Comparison of ENCODE assay signal across 8 cellular contexts in the genomic region with DNA sequence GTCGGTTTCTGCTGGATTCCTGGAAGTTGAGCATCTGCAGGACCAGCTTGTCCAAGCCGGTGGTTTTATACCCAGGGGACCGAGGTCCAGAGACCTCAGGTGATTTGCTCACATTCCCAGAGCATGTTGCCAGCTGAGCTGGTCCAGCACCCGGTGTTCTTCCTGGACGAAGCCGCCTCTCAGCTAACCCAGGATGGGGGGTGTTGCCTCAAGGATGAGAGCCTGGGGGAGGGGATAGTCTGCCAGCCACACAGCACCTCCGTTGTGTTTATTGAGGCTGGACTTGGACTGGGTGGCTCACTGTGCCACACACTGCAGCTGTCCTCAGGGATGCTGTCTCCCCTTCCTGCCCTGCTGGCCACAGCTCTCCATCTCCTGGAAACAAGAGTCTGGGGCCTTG. TPM values are rescaled to one million over a fixed set of nuclear protein-coding genes. Genes with fewer than 3 reads are reported as not detected.
DNase-seq lines count a peak whose midpoint lies in the region; ATAC-seq, FAIRE-seq and TF ChIP-seq lines count a peak whose summit lies in the region.

No MANE protein-coding gene starts in this region.

- no peak overlapping the region for H2AFZ ChIP-seq in ACC112 (ENCODE audit: low read length, unreplicated experiment)

- no peak overlapping the region for H3K27ac Mint-ChIP-seq in activated B cell treated with CpG ODN at 0.5 μM for 24 hours
- no peak overlapping the region for H3K27ac Mint-ChIP-seq in immature natural killer cell

- H3K79me2 ChIP-seq in ACC112 (ENCODE audit: control insufficient read depth, insufficient read depth, low read length, unreplicated experiment): peaks cover 52% of the 10 kb centered on the region

- no peak for FAIRE-seq in RCC 7860 (lab: Jason Lieb, UNC)

- H3K36me3 Mint-ChIP-seq in activated B cell treated with CpG ODN at 0.5 μM for 24 hours (ENCODE audit: low read depth): no peaks in the 10 kb centered on the region
- no peaks in the 10 kb centered on the region for H3K36me3 Mint-ChIP-seq in immature natural killer cell

- H3K36me3 ChIP-seq in ACC112 (ENCODE audit: insufficient read depth, low read length) (no peaks in the 10 kb centered on the region), vagina (no peaks in the 10 kb centered on the region)

- no peak overlapping the region for H3K27ac ChIP-seq in ACC112 (ENCODE audit: low read depth, low read length)
- H3K27ac ChIP-seq in vagina: no peak overlapping the region

- no peak for TF ChIP-seq CTCF in GM12864 (IDR thresholded peaks at IDR 0.05; ENCODE audit: low read depth, low read length, missing control alignments)
- no peak for TF ChIP-seq CTCF in activated B cell treated with CpG ODN at 0.5 μM for 24 hours (IDR thresholded peaks at IDR 0.05)
- TF ChIP-seq CTCF in vagina (IDR thresholded peaks at IDR 0.05): no peak

- DNase-seq in GM12864 (ENCODE audit: low read depth) (no peak), activated B cell treated with CpG ODN at 0.5 μM for 24 hours (no peak), immature natural killer cell (no peak), vagina (ENCODE audit: extremely low spot score in 2 of 2) (no peak), NCI-H748 treated with DMSO at 0.1 percent for 48 hours (lab: John Stamatoyannopoulos, UW) (no peak), HT-29 (ENCODE audit: low spot score) (no peak), RCC 7860 (ENCODE audit: low spot score) (no peak)

- intact Hi-C loops in activated B cell treated with CpG ODN at 0.5 μM for 24 hours (cut with micrococcal nuclease) (no loop called here), vagina (cut with DNase I) (no loop called here)

- no peak for TF ChIP-seq POLR2A in vagina (IDR thresholded peaks at IDR 0.05)

- H3K4me1 ChIP-seq in ACC112 (ENCODE audit: control insufficient read depth, insufficient read depth, low read length, unreplicated experiment) (peaks cover 8% of the 10 kb centered on the region), vagina (peaks cover 55% of the 10 kb centered on the region)

- H3K9me3 ChIP-seq in vagina: no peaks in the 10 kb centered on the region

- H3K4me3 Mint-ChIP-seq in activated B cell treated with CpG ODN at 0.5 μM for 24 hours (peak overlapping the region; percentile 84), immature natural killer cell (peak overlapping the region in 4 of 5 donors; percentile 57 to 85 (median 82))

- POLR2A ChIA-PET in activated B cell treated with CpG ODN at 0.5 μM for 24 hours (lab: Charles Lee): interaction anchor here (0.6 to 1.2 kb wide), 4 partner anchors 39 to 356 kb away, joined by 3 to 4 read pairs (median 3); a partner anchor contains a TSS

- no peak for ATAC-seq in activated B cell treated with CpG ODN at 0.5 μM for 24 hours (ENCODE audit: low read depth)

- peaks cover 39% of the 10 kb centered on the region for H3K4me1 Mint-ChIP-seq in activated B cell treated with CpG ODN at 0.5 μM for 24 hours
- H3K4me1 Mint-ChIP-seq in immature natural killer cell: peaks cover 16 to 21% of the 10 kb centered on the region in 2 donors

- no peaks in the 10 kb centered on the region for H3K27me3 Mint-ChIP-seq in activated B cell treated with CpG ODN at 0.5 μM for 24 hours
- peaks cover 0 to 2% (median 2%) of the 10 kb centered on the region in 3 donors for H3K27me3 Mint-ChIP-seq in immature natural killer cell (ENCODE audit: low read depth in 3 of 3)

- CTCF ChIA-PET in activated B cell treated with CpG ODN at 0.5 μM for 24 hours (lab: Charles Lee): interaction anchor here (1.0 to 1.6 kb wide), 2 partner anchors 37 to 113 kb away, joined by 3 to 5 read pairs; no protein-coding TSS in a partner anchor

- no peaks in the 10 kb centered on the region for H3K27me3 ChIP-seq in ACC112 (ENCODE audit: insufficient read depth, low read length)
- no peaks in the 10 kb centered on the region for H3K27me3 ChIP-seq in vagina

- H3K9me3 Mint-ChIP-seq in activated B cell treated with CpG ODN at 0.5 μM for 24 hours: no peaks in the 10 kb centered on the region
- H3K9me3 Mint-ChIP-seq in immature natural killer cell: no peaks in the 10 kb centered on the region

- peak overlapping the region; percentile 75; the same call in 1 of the 2 replicates for H3K4me3 ChIP-seq in ACC112 (ENCODE audit: low read depth, low read length)
- peak overlapping the region; percentile 94 for H3K4me3 ChIP-seq in GM12864 (ENCODE audit: low read depth, low read length)
- H3K4me3 ChIP-seq in vagina: peak overlapping the region in 1 of 2 donors; percentile 67

RNA-seq across cellular contexts. Expression of a gene that starts 1.5 kb away (rescaled TPM):
- total RNA-seq in activated B cell treated with CpG ODN at 0.5 μM for 24 hours: 8.1 and 9.4 TPM in 2 replicates
- polyA plus RNA-seq in immature natural killer cell: 1 to 10 TPM; 1.1 to 2.3 (median 1.3) TPM
- total RNA-seq in vagina: 12.0 TPM
- total RNA-seq in HT-29 (2014; rRNA removed; shearing (Covaris generic)): 23.7 and 31.7 TPM in 2 replicates

RNA-seq across cellular contexts. Expression of a gene that starts 50.9 kb away (rescaled TPM):
- 6.5 and 7.5 TPM in 2 replicates for total RNA-seq in activated B cell treated with CpG ODN at 0.5 μM for 24 hours
- 1 to 10 TPM; 6.4 to 7.4 (median 7.0) TPM for polyA plus RNA-seq in immature natural killer cell
- 6.4 TPM for total RNA-seq in vagina
- 13.0 and 15.5 TPM in 2 replicates for total RNA-seq in HT-29 (2014; rRNA removed; shearing (Covaris generic))
